9 cellular contexts compared by ENCODE assay signal in genomic region chr2:33134086-33134763, GRCh38.
DNase-seq lines count a peak whose midpoint lies in the region; ATAC-seq and TF ChIP-seq lines count a peak whose summit lies in the region.
"Had no signal": no experiment of that assay in that cellular context is flagged by ENCODE, and none has a peak within 500 bp of the region (broad histone marks: within the 10 kb centered on the region; RNA-seq: fewer than 3 reads in every experiment).

No MANE protein-coding gene starts in this region.

- CTCF ChIA-PET in AG04450 (lab: Charles Lee): interaction anchor here (0.6 to 1.8 kb wide), 5 partner anchors 96 to 437 kb away, joined by 3 to 6 read pairs (median 5); no protein-coding TSS in a partner anchor
- CTCF ChIA-PET in MCF 10A (lab: Yijun Ruan, JAX): interaction anchor here (0.5 to 2.9 kb wide), 11 partner anchors 8 to 334 kb away, joined by 3 to 9 read pairs (median 3); no protein-coding TSS in a partner anchor

- no peak overlapping the region for H3K9ac ChIP-seq in liver (ENCODE audit: low read depth in 1 of 2, low read length in 2 of 2)

- BruUV-seq in MCF 10A (replicated peaks; lab: Mats Ljungman, UMichigan): no TSS peak

- in situ Hi-C loops in transverse colon (cut with MboI; ENCODE audit: low pct_ligation_motif_present in 1 of 4, low pct_unique_long_range_greater_than_20kb in 1 of 4, low sequenced_read_pairs in 3 of 4): no loop called here

- peaks cover 42% of the 10 kb centered on the region for H3K4me1 Mint-ChIP-seq in MCF 10A (ENCODE audit: insufficient read depth, unreplicated experiment)
- no peaks in the 10 kb centered on the region for H3K4me1 Mint-ChIP-seq in activated T-cell treated with anti-CD3 and anti-CD28 coated beads, Interleukin-2, amount 50 U/mL, for 72 hours (ENCODE audit: low read depth)

- peak overlapping the region; percentile 98 for H3K27ac ChIP-seq in AG04450 (ENCODE audit: low read depth, low read length)
- H3K27ac ChIP-seq in liver (ENCODE audit: low read depth in 1 of 2, low read length in 2 of 2): peak overlapping the region; percentile 47 to 74
- peak overlapping the region; percentile 68 to 87 (median 80) for H3K27ac ChIP-seq in transverse colon

- peak; percentile 27 for TF ChIP-seq POLR2A in transverse colon (IDR thresholded peaks at IDR 0.05)

- no peak for TF ChIP-seq EP300 in transverse colon (IDR thresholded peaks at IDR 0.05; ENCODE audit: low read depth)

- H3K4me1 ChIP-seq in liver (ENCODE audit: control insufficient read depth in 4 of 4, insufficient read depth in 4 of 4, low read length in 3 of 4): peaks cover 0 to 21% (median 15%) of the 10 kb centered on the region in 4 donors
- H3K4me1 ChIP-seq in transverse colon: peaks cover 0 to 11% (median 7%) of the 10 kb centered on the region in 4 donors

- no peaks in the 10 kb centered on the region for H3K9me3 Mint-ChIP-seq in MCF 10A (ENCODE audit: unreplicated experiment)
- no peaks in the 10 kb centered on the region for H3K9me3 Mint-ChIP-seq in activated T-cell treated with anti-CD3 and anti-CD28 coated beads, Interleukin-2, amount 50 U/mL, for 72 hours

- peak; percentile 15 to 36 for TF ChIP-seq RAD21 in liver (IDR thresholded peaks at IDR 0.05)

- WGBS in liver: 44% methylated on average over 14 of the region's 14 CpGs
- WGBS in transverse colon (ENCODE audit: low coverage in 1 of 2), 2 donors: 34 to 37% methylated on average over 11 to 14 of the region's 14 CpGs

- peak overlapping the region; percentile 93 for H3K27ac Mint-ChIP-seq in MCF 10A (ENCODE audit: low read depth, unreplicated experiment)
- no peak overlapping the region for H3K27ac Mint-ChIP-seq in activated T-cell treated with anti-CD3 and anti-CD28 coated beads, Interleukin-2, amount 50 U/mL, for 72 hours

- H3K36me3 Mint-ChIP-seq in MCF 10A (ENCODE audit: insufficient read depth, unreplicated experiment): no peaks in the 10 kb centered on the region
- no peaks in the 10 kb centered on the region for H3K36me3 Mint-ChIP-seq in activated T-cell treated with anti-CD3 and anti-CD28 coated beads, Interleukin-2, amount 50 U/mL, for 72 hours (ENCODE audit: insufficient read depth in 2 of 2)

- no peaks in the 10 kb centered on the region for H3K27me3 ChIP-seq in AG04450 (ENCODE audit: control insufficient read depth, insufficient read depth, low read length)
- H3K27me3 ChIP-seq in liver (ENCODE audit: control insufficient read depth in 4 of 4, insufficient read depth in 4 of 4, low read length in 3 of 4): no peaks in the 10 kb centered on the region
- no peaks in the 10 kb centered on the region for H3K27me3 ChIP-seq in transverse colon

- DNase-seq in AG04450 (ENCODE audit: low read depth, low spot score) (peak; percentile 98), NCI-H187 (lab: John Stamatoyannopoulos, UW) (peak; percentile 81 to 89), MCF 10A (ENCODE audit: unreplicated experiment) (peak; percentile 96), transverse colon (peak; percentile 24), NAMALWA (ENCODE audit: low spot score) (no peak)
- DNase-seq in activated T-cell treated with anti-CD3 and anti-CD28 coated beads, Interleukin-2, amount 50 U/mL, for 72 hours: no peak
- DNase-seq: DND-41 had no signal

- H3K4me3 ChIP-seq in AG04450 (ENCODE audit: low read depth, low read length): peak overlapping the region; percentile 78
- peak overlapping the region in 1 of 3 donors; percentile 13 for H3K4me3 ChIP-seq in liver (ENCODE audit: low read depth in 1 of 3, low read length in 3 of 3)
- peak overlapping the region in 3 of 4 donors; percentile 21 to 32 (median 28) for H3K4me3 ChIP-seq in transverse colon

- H3K4me3 Mint-ChIP-seq in MCF 10A (ENCODE audit: unreplicated experiment): peak overlapping the region; percentile 91
- H3K4me3 Mint-ChIP-seq in activated T-cell treated with anti-CD3 and anti-CD28 coated beads, Interleukin-2, amount 50 U/mL, for 72 hours: no peak overlapping the region

- TF ChIP-seq CTCF in AG04450 (IDR thresholded peaks at IDR 0.05; ENCODE audit: low read depth, low read length) (peak; percentile 42), MCF 10A (IDR thresholded peaks at IDR 0.05; ENCODE audit: unreplicated experiment) (no peak), liver (IDR thresholded peaks at IDR 0.05; ENCODE audit: low read depth, low read length, missing input control) (no peak), transverse colon (IDR thresholded peaks at IDR 0.05) (peak in 1 of 5 experiments; percentile 19)

- POLR2A ChIA-PET in AG04450 (lab: Yijun Ruan, JAX): interaction anchor here (0.6 to 1.8 kb wide), 13 partner anchors 10 to 255 kb away, joined by 3 to 9 read pairs (median 3); no protein-coding TSS in a partner anchor
- POLR2A ChIA-PET in MCF 10A (lab: Yijun Ruan, JAX): interaction anchor here (0.5 to 5.5 kb wide), 19 partner anchors 10 to 465 kb away, joined by 3 to 62 read pairs (median 4); partner anchors contain the start of gene FAM98A

- no peak for ATAC-seq in activated T-cell treated with anti-CD3 and anti-CD28 coated beads, Interleukin-2, amount 50 U/mL, for 72 hours (replicated peaks in 1 of 2)
- no peak for ATAC-seq in HG03520 (IDR thresholded peaks at IDR 0.05; ENCODE audit: unreplicated experiment)

- intact Hi-C loops in MCF 10A (cut with micrococcal nuclease) (loop anchor here (1.0 to 2.0 kb wide), 3 partner anchors 19 to 99 kb away; no protein-coding TSS in a partner anchor), transverse colon (cut with DNase I; ENCODE audit: low total_unique reads) (no loop called here)

- H3K9me3 ChIP-seq in AG04450 (ENCODE audit: control insufficient read depth, insufficient read depth, low read length) (no peaks in the 10 kb centered on the region), liver (ENCODE audit: control insufficient read depth in 4 of 4, low read length in 3 of 4) (no peaks in the 10 kb centered on the region), transverse colon (no peaks in the 10 kb centered on the region)

- no peaks in the 10 kb centered on the region for H3K27me3 Mint-ChIP-seq in MCF 10A (ENCODE audit: insufficient read depth, unreplicated experiment)
- H3K27me3 Mint-ChIP-seq in activated T-cell treated with anti-CD3 and anti-CD28 coated beads, Interleukin-2, amount 50 U/mL, for 72 hours (ENCODE audit: low read depth): peaks cover 8% of the 10 kb centered on the region

- H3K36me3 ChIP-seq in liver (ENCODE audit: control insufficient read depth in 4 of 4, insufficient read depth in 3 of 4, low read depth in 1 of 4, low read length in 3 of 4) (no peaks in the 10 kb centered on the region), transverse colon (no peaks in the 10 kb centered on the region)

TF ChIP-seq in liver, 16 proteins besides CTCF, POLR2A, EP300 and RAD21 (continues in another document):
- TF ChIP-seq HNF4A (conservative IDR thresholded peaks at IDR 0.05): peak in 1 of 2 donors; percentile 51
- TF ChIP-seq, protein P1, sequence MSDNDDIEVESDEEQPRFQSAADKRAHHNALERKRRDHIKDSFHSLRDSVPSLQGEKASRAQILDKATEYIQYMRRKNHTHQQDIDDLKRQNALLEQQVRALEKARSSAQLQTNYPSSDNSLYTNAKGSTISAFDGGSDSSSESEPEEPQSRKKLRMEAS (IDR thresholded peaks at IDR 0.05): no peak
- no peak for TF ChIP-seq JUND (IDR thresholded peaks at IDR 0.05)
- peak; percentile 6 for TF ChIP-seq YY1 (IDR thresholded peaks at IDR 0.05)
- TF ChIP-seq, protein P2, sequence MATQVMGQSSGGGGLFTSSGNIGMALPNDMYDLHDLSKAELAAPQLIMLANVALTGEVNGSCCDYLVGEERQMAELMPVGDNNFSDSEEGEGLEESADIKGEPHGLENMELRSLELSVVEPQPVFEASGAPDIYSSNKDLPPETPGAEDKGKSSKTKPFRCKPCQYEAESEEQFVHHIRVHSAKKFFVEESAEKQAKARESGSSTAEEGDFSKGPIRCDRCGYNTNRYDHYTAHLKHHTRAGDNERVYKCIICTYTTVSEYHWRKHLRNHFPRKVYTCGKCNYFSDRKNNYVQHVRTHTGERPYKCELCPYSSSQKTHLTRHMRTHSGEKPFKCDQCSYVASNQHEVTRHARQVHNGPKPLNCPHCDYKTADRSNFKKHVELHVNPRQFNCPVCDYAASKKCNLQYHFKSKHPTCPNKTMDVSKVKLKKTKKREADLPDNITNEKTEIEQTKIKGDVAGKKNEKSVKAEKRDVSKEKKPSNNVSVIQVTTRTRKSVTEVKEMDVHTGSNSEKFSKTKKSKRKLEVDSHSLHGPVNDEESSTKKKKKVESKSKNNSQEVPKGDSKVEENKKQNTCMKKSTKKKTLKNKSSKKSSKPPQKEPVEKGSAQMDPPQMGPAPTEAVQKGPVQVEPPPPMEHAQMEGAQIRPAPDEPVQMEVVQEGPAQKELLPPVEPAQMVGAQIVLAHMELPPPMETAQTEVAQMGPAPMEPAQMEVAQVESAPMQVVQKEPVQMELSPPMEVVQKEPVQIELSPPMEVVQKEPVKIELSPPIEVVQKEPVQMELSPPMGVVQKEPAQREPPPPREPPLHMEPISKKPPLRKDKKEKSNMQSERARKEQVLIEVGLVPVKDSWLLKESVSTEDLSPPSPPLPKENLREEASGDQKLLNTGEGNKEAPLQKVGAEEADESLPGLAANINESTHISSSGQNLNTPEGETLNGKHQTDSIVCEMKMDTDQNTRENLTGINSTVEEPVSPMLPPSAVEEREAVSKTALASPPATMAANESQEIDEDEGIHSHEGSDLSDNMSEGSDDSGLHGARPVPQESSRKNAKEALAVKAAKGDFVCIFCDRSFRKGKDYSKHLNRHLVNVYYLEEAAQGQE (IDR thresholded peaks at IDR 0.05): no peak
- TF ChIP-seq, protein P3, sequence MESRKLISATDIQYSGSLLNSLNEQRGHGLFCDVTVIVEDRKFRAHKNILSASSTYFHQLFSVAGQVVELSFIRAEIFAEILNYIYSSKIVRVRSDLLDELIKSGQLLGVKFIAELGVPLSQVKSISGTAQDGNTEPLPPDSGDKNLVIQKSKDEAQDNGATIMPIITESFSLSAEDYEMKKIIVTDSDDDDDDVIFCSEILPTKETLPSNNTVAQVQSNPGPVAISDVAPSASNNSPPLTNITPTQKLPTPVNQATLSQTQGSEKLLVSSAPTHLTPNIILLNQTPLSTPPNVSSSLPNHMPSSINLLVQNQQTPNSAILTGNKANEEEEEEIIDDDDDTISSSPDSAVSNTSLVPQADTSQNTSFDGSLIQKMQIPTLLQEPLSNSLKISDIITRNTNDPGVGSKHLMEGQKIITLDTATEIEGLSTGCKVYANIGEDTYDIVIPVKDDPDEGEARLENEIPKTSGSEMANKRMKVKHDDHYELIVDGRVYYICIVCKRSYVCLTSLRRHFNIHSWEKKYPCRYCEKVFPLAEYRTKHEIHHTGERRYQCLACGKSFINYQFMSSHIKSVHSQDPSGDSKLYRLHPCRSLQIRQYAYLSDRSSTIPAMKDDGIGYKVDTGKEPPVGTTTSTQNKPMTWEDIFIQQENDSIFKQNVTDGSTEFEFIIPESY (IDR thresholded peaks at IDR 0.05): no peak
- TF ChIP-seq TAF1 (conservative IDR thresholded peaks at IDR 0.05): no peak
- TF ChIP-seq FOXA1 (IDR thresholded peaks at IDR 0.05): no peak
- TF ChIP-seq, protein P4, sequence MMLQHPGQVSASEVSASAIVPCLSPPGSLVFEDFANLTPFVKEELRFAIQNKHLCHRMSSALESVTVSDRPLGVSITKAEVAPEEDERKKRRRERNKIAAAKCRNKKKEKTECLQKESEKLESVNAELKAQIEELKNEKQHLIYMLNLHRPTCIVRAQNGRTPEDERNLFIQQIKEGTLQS (IDR thresholded peaks at IDR 0.05): no peak
- TF ChIP-seq GABPA (IDR thresholded peaks at IDR 0.05 in 1 of 2, conservative IDR thresholded peaks at IDR 0.05 in 1 of 2): no peak

Comparison
In these comparisons a context has a peak if more than half of its experiments do, and no peak if none do; other contexts are left out.
1. DNase-seq: peak in AG04450 (single experiment), NCI-H187 (2 of 2), MCF 10A (single experiment) and transverse colon (single experiment); none in activated T-cell treated with anti-CD3 and anti-CD28 coated beads, Interleukin-2, amount 50 U/mL, for 72 hours (0 of 2) and NAMALWA (single experiment).
2. Peak in every context shown above with its lines, with median percentiles within 50 percentile points of each other: H3K27ac ChIP-seq.